10 cellular contexts compared by ENCODE assay signal in genomic region chr1:150627821-150628410, GRCh38. TPM values are rescaled to one million over a fixed set of nuclear protein-coding genes. Genes with fewer than 3 reads are reported as not detected.
DNase-seq lines count a peak whose midpoint lies in the region; ATAC-seq, FAIRE-seq and TF ChIP-seq lines count a peak whose summit lies in the region.
"Had no signal": no experiment of that assay in that cellular context is flagged by ENCODE, and none has a peak within 500 bp of the region (broad histone marks: within the 10 kb centered on the region; RNA-seq: fewer than 3 reads in every experiment).

No MANE protein-coding gene starts in this region.

- peaks cover 45% of the 10 kb centered on the region for H3K36me3 Mint-ChIP-seq in activated naive CD4-positive, alpha-beta T cell treated with anti-CD3 and anti-CD28 coated beads for 36 hours (ENCODE audit: low read depth)
- H3K36me3 Mint-ChIP-seq in activated naive CD4-positive, alpha-beta T cell treated with anti-CD3 and anti-CD28 coated beads, Interleukin-2, amount 50 U/mL, for 72 hours: peaks cover 31 to 38% of the 10 kb centered on the region in 2 donors
- H3K36me3 Mint-ChIP-seq in WTC11: peaks cover 52% of the 10 kb centered on the region

- DNase-seq in activated naive CD4-positive, alpha-beta T cell treated with anti-CD3 and anti-CD28 coated beads for 36 hours: no peak
- DNase-seq in activated naive CD4-positive, alpha-beta T cell treated with anti-CD3 and anti-CD28 coated beads, Interleukin-2, amount 50 U/mL, for 72 hours (ENCODE audit: low spot score in 2 of 2): no peak
- no peak for DNase-seq in WTC11 (ENCODE audit: low spot score)
- no peak for DNase-seq in keratinocyte (ENCODE audit: low read depth, low spot score)
- no peak for DNase-seq in testis
- no peak for DNase-seq in COR-L47 (lab: John Stamatoyannopoulos, UW)
- no peak for DNase-seq in sciatic nerve (ENCODE audit: low spot score)
- no peak for DNase-seq in HT-29 (ENCODE audit: low spot score)
- DNase-seq: CD4-positive, alpha-beta T cell; stimulated activated CD4-positive, alpha-beta T cell treated with anti-CD3 and anti-CD28 coated beads, Interleukin-2, amount 100 ng/mL, for 24 hours had no signal

- no peaks in the 10 kb centered on the region for H4K20me1 ChIP-seq in keratinocyte (ENCODE audit: control insufficient read depth, extremely low read depth, insufficient read depth, low read length)

- H3K4me1 ChIP-seq in keratinocyte (ENCODE audit: control insufficient read depth, extremely low read depth, insufficient read depth, low read length) (peaks cover 60% of the 10 kb centered on the region), testis (peaks cover 17% of the 10 kb centered on the region)

- no peak for TF ChIP-seq CTCF in WTC11 (IDR thresholded peaks at IDR 0.05)
- no peak for TF ChIP-seq CTCF in keratinocyte (optimal IDR thresholded peaks at IDR 0.05 in 1 of 3, IDR thresholded peaks at IDR 0.05 in 1 of 3, conservative IDR thresholded peaks at IDR 0.05 in 1 of 3; ENCODE audit: extremely low read depth in 1 of 3, insufficient read depth in 2 of 3, low read length in 3 of 3)
- no peak for TF ChIP-seq CTCF in testis (IDR thresholded peaks at IDR 0.05)

- peaks cover 32% of the 10 kb centered on the region for H3K79me2 ChIP-seq in keratinocyte (ENCODE audit: control insufficient read depth, insufficient read depth, low read length)

- H3K9me3 ChIP-seq in keratinocyte (ENCODE audit: control insufficient read depth, low read depth, low read length): no peaks in the 10 kb centered on the region
- no peaks in the 10 kb centered on the region for H3K9me3 ChIP-seq in testis

- POLR2A ChIA-PET in WTC11 (lab: Charles Lee): interaction anchor here (1.2 to 3.6 kb wide), 4 partner anchors 23 to 69 kb away, joined by 4 to 56 read pairs (median 10); partner anchors contain the start of genes GOLPH3L and MCL1

- H3K36me3 ChIP-seq in keratinocyte (ENCODE audit: control insufficient read depth in 2 of 2, extremely low read depth in 1 of 2, insufficient read depth in 2 of 2, low read length in 2 of 2) (peaks cover 4 to 19% of the 10 kb centered on the region in 2 experiments), testis (ENCODE audit: low read depth, missing control alignments) (no peaks in the 10 kb centered on the region)

- H3K27me3 Mint-ChIP-seq in activated naive CD4-positive, alpha-beta T cell treated with anti-CD3 and anti-CD28 coated beads for 36 hours (ENCODE audit: low read depth): no peaks in the 10 kb centered on the region
- H3K27me3 Mint-ChIP-seq in WTC11 (ENCODE audit: low read depth): no peaks in the 10 kb centered on the region
- H3K27me3 Mint-ChIP-seq: CD4-positive, alpha-beta T cell had no signal

- H3K9me1 ChIP-seq in keratinocyte (ENCODE audit: control insufficient read depth, extremely low read depth, insufficient read depth, low read length): peaks cover 2% of the 10 kb centered on the region

- no peak for ATAC-seq in activated naive CD4-positive, alpha-beta T cell treated with anti-CD3 and anti-CD28 coated beads, Interleukin-2, amount 50 U/mL, for 72 hours
- ATAC-seq in WTC11: no peak
- no peak for ATAC-seq in sciatic nerve

- CTCF ChIA-PET in activated naive CD4-positive, alpha-beta T cell treated with anti-CD3 and anti-CD28 coated beads for 36 hours (lab: Charles Lee): interaction anchor here (0.7 to 2.1 kb wide), 6 partner anchors 11 to 69 kb away, joined by 3 to 12 read pairs (median 6); no protein-coding TSS in a partner anchor
- CTCF ChIA-PET in WTC11 (lab: Charles Lee): interaction anchor here (0.7 to 2.0 kb wide), 5 partner anchors 23 to 185 kb away, joined by 3 to 6 read pairs (median 4); no protein-coding TSS in a partner anchor

- peaks cover 56% of the 10 kb centered on the region for H3K4me1 Mint-ChIP-seq in activated naive CD4-positive, alpha-beta T cell treated with anti-CD3 and anti-CD28 coated beads for 36 hours (ENCODE audit: low read depth)
- H3K4me1 Mint-ChIP-seq in WTC11: peaks cover 56% of the 10 kb centered on the region

- intact Hi-C loops in activated naive CD4-positive, alpha-beta T cell treated with anti-CD3 and anti-CD28 coated beads for 36 hours (cut with micrococcal nuclease): loop anchor here (2.0 to 10.0 kb wide), 3 partner anchors 143 to 375 kb away; partner anchors contain the start of genes RPRD2 and TARS2
- intact Hi-C loops in testis (cut with DNase I; ENCODE audit: low total_unique reads) (no loop called here), sciatic nerve (cut with DNase I) (no loop called here)

- peak overlapping the region; percentile 86 for H3K4me2 ChIP-seq in keratinocyte (ENCODE audit: control insufficient read depth, extremely low read depth, insufficient read depth, low read depth, low read length)

- H3K4me3 ChIP-seq in keratinocyte (ENCODE audit: control insufficient read depth in 2 of 3, extremely low read depth in 1 of 3, insufficient read depth in 2 of 3, low read depth in 1 of 3, low read length in 3 of 3): peak overlapping the region; percentile 55 to 90 (median 69)
- H3K4me3 ChIP-seq in testis: no peak overlapping the region

- H3K27ac ChIP-seq in keratinocyte (ENCODE audit: control insufficient read depth, insufficient read depth, low read length): peak overlapping the region; percentile 95
- H3K27ac ChIP-seq in testis: peak overlapping the region; percentile 99 to 100

- dilution Hi-C loops in keratinocyte (cut with MboI; ENCODE audit: extremely low pct_ligation_motif_present, low sequenced_read_pairs): loop anchor here (25.0 kb wide), 1 partner anchor 184 kb away; the partner anchor contains the start of gene CTSK

- no peak for FAIRE-seq in keratinocyte (lab: Jason Lieb, UNC)

- no peak for TF ChIP-seq POLR2A in testis (IDR thresholded peaks at IDR 0.05)

- no peak overlapping the region for H2AFZ ChIP-seq in keratinocyte (ENCODE audit: control insufficient read depth, low read length)

- WGBS in testis, 2 donors: 76 to 82% methylated on average over 5 of the region's 5 CpGs

- peak overlapping the region; percentile 25 for H3K27ac Mint-ChIP-seq in activated naive CD4-positive, alpha-beta T cell treated with anti-CD3 and anti-CD28 coated beads for 36 hours
- no peak overlapping the region for H3K27ac Mint-ChIP-seq in activated naive CD4-positive, alpha-beta T cell treated with anti-CD3 and anti-CD28 coated beads, Interleukin-2, amount 50 U/mL, for 72 hours
- H3K27ac Mint-ChIP-seq in WTC11: peak overlapping the region; percentile 68
- H3K27ac Mint-ChIP-seq: CD4-positive, alpha-beta T cell had no signal

- no peak overlapping the region for H3K4me3 Mint-ChIP-seq in activated naive CD4-positive, alpha-beta T cell treated with anti-CD3 and anti-CD28 coated beads for 36 hours
- H3K4me3 Mint-ChIP-seq in WTC11: no peak overlapping the region
- H3K4me3 Mint-ChIP-seq: CD4-positive, alpha-beta T cell had no signal

- H3K9ac ChIP-seq in keratinocyte (ENCODE audit: control insufficient read depth, extremely low read depth, insufficient read depth, low read length): peak overlapping the region; percentile 88

- H3K9me3 Mint-ChIP-seq in activated naive CD4-positive, alpha-beta T cell treated with anti-CD3 and anti-CD28 coated beads for 36 hours: no peaks in the 10 kb centered on the region
- no peaks in the 10 kb centered on the region for H3K9me3 Mint-ChIP-seq in activated naive CD4-positive, alpha-beta T cell treated with anti-CD3 and anti-CD28 coated beads, Interleukin-2, amount 50 U/mL, for 72 hours
- H3K9me3 Mint-ChIP-seq in WTC11: no peaks in the 10 kb centered on the region
- H3K9me3 Mint-ChIP-seq: CD4-positive, alpha-beta T cell had no signal

- H3K27me3 ChIP-seq in keratinocyte (ENCODE audit: control insufficient read depth, extremely low read depth, insufficient read depth, low read length): no peaks in the 10 kb centered on the region
- H3K27me3 ChIP-seq in testis: no peaks in the 10 kb centered on the region

TF ChIP-seq in WTC11, 78 proteins besides CTCF, POLR2A, EP300 and RAD21 (continues in another document):
- TF ChIP-seq ESRRA (CRISPR knock-in tag; IDR thresholded peaks at IDR 0.05; ENCODE audit: borderline replicate concordance) (no peak), GRHL2 (CRISPR knock-in tag; IDR thresholded peaks at IDR 0.05; ENCODE audit: insufficient replicate concordance, severe bottlenecking) (no peak)

RNA-seq across cellular contexts. Expression of gene ENSA, which starts 1.5 kb away (rescaled TPM):
- 100 to 1,000 TPM; 187 to 193 TPM for total RNA-seq in activated naive CD4-positive, alpha-beta T cell treated with anti-CD3 and anti-CD28 coated beads for 36 hours
- 100 to 1,000 TPM; 133 to 183 TPM for total RNA-seq in activated naive CD4-positive, alpha-beta T cell treated with anti-CD3 and anti-CD28 coated beads, Interleukin-2, amount 50 U/mL, for 72 hours
- total RNA-seq in WTC11 (2021) (219 to 254 TPM (median 224 TPM) in 3 replicates), testis (10 to 100 TPM; 76.5 to 84.5 TPM), sciatic nerve (144 TPM)
- polyA plus RNA-seq in keratinocyte (76.8 to 157 TPM (median 102 TPM) in 3 replicates), testis (ENCODE audit: insufficient read depth, low read depth, low replicate concordance) (104 TPM)
- 59.7 TPM for polyA plus RNA-seq in keratinocyte (2011; ENCODE audit: low read depth)
- polyA plus RNA-seq in keratinocyte (2011; cell fraction: cytosol; rRNA removed): 99.0 and 125 TPM in 2 replicates
- 56.9 and 69.4 TPM in 2 replicates for polyA plus RNA-seq in keratinocyte (2011; cell fraction: nucleus; rRNA removed)
- 87.5 and 131 TPM in 2 replicates for polyA plus RNA-seq in keratinocyte (2012; ENCODE audit: low replicate concordance)
- 13.2 to 36.5 TPM (median 22.0 TPM) in 3 replicates for polyA minus RNA-seq in keratinocyte
- 27.0 TPM for polyA minus RNA-seq in keratinocyte (2011; cell fraction: cytosol; rRNA and poly(A)+ RNA removed)
- 7.9 and 12.7 TPM in 2 replicates for polyA minus RNA-seq in keratinocyte (2011; cell fraction: nucleus; rRNA and poly(A)+ RNA removed)
- 163 and 200 TPM in 2 replicates for total RNA-seq in HT-29 (2014; rRNA removed; shearing (Covaris generic))

RNA-seq across cellular contexts. Expression of gene MCL1, which starts 48.5 kb away (rescaled TPM):
- 100 to 1,000 TPM; 228 to 235 TPM for total RNA-seq in activated naive CD4-positive, alpha-beta T cell treated with anti-CD3 and anti-CD28 coated beads for 36 hours
- 100 to 1,000 TPM; 277 to 307 TPM for total RNA-seq in activated naive CD4-positive, alpha-beta T cell treated with anti-CD3 and anti-CD28 coated beads, Interleukin-2, amount 50 U/mL, for 72 hours
- total RNA-seq in WTC11 (2021) (191 to 212 TPM (median 204 TPM) in 3 replicates), testis (100 to 1,000 TPM in 1 of 2 donors, 10 to 100 TPM in 1; 94.1 to 111 TPM), sciatic nerve (214 TPM)
- polyA plus RNA-seq in keratinocyte (105 to 237 TPM (median 156 TPM) in 3 replicates), testis (ENCODE audit: insufficient read depth, low read depth, low replicate concordance) (112 TPM)
- 301 TPM for polyA plus RNA-seq in keratinocyte (2011; ENCODE audit: low read depth)
- 85.0 and 142 TPM in 2 replicates for polyA plus RNA-seq in keratinocyte (2011; cell fraction: cytosol; rRNA removed)
- 241 and 336 TPM in 2 replicates for polyA plus RNA-seq in keratinocyte (2011; cell fraction: nucleus; rRNA removed)
- polyA plus RNA-seq in keratinocyte (2012; ENCODE audit: low replicate concordance): 139 and 235 TPM in 2 replicates
- polyA minus RNA-seq in keratinocyte: 75.7 to 233 TPM (median 111 TPM) in 3 replicates
- polyA minus RNA-seq in keratinocyte (2011; cell fraction: cytosol; rRNA and poly(A)+ RNA removed): 164 TPM
- polyA minus RNA-seq in keratinocyte (2011; cell fraction: nucleus; rRNA and poly(A)+ RNA removed): 148 and 203 TPM in 2 replicates
- total RNA-seq in HT-29 (2014; rRNA removed; shearing (Covaris generic)): 329 and 338 TPM in 2 replicates

Comparison
In these comparisons a context has a peak if more than half of its experiments do, and no peak if none do; other contexts are left out.
1. H3K27ac Mint-ChIP-seq: peak in activated naive CD4-positive, alpha-beta T cell treated with anti-CD3 and anti-CD28 coated beads for 36 hours (single experiment) and WTC11 (single experiment); none in activated naive CD4-positive, alpha-beta T cell treated with anti-CD3 and anti-CD28 coated beads, Interleukin-2, amount 50 U/mL, for 72 hours (0 of 2).
2. H3K4me3 ChIP-seq: peak in keratinocyte (3 of 3); none in testis (0 of 2).